Comparison of ENCODE assay signal across 9 cellular contexts in the genomic region with DNA sequence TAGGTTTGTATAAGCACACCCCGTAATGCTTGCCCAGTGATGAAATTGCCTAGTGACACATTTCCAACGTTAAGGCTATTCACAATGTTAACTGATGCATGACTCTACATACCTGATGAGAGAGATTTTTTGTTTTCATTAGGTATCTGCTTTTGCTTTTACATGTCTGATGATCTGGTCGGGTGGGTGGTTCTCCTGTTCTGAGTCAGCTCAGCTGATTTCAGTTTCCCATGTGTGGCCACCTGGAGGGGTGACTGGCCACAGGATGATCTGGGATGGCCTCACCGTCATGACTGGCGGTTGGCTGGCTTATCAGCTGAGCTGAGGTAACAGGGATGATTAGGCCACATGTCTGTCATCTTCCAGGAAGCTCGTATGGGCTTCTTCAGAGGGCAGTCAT. TPM values are rescaled to one million over a fixed set of nuclear protein-coding genes. Genes with fewer than 3 reads are reported as not detected.
DNase-seq lines count a peak whose midpoint lies in the region; ATAC-seq and TF ChIP-seq lines count a peak whose summit lies in the region.
"Had no signal": no experiment of that assay in that cellular context is flagged by ENCODE, and none has a peak within 500 bp of the region (broad histone marks: within the 10 kb centered on the region; RNA-seq: fewer than 3 reads in every experiment).

No MANE protein-coding gene starts in this region.

- TF ChIP-seq CTCF in OCI-LY3 (IDR thresholded peaks at IDR 0.05; ENCODE audit: low read depth, low read length), result no peak

- no peak overlapping the region for H3K4me3 Mint-ChIP-seq in natural killer cell treated with Interleukin-12 subunit alpha and Interleukin-12 subunit beta and Interleukin-15 and Interleukin-18, amount 100 ng/mL, for 72 hours
- H3K4me3 Mint-ChIP-seq: dendritic cell treated with granulocyte-macrophage colony-stimulating factor and Interleukin-4, amounts not matched to agents 40 ng/mL and 50 ng/mL, for 4 days had no signal

- H3K4me3 ChIP-seq in OCI-LY3 (ENCODE audit: low read length) (peak overlapping the region; percentile 0; the same call in 1 of the 2 replicates), H7 (ENCODE audit: insufficient read depth, low read depth, low read length) (no peak overlapping the region)

- H3K4me1 ChIP-seq in OCI-LY3 (ENCODE audit: low read length), result peaks cover 23% of the 10 kb centered on the region

- no peak overlapping the region for H3K9ac ChIP-seq in OCI-LY3 (ENCODE audit: low read length)

- peaks cover 8 to 17% of the 10 kb centered on the region in 2 donors for H3K4me1 Mint-ChIP-seq in natural killer cell treated with Interleukin-12 subunit alpha and Interleukin-12 subunit beta and Interleukin-15 and Interleukin-18, amount 100 ng/mL, for 72 hours (ENCODE audit: low read depth in 2 of 2)

- no peak overlapping the region for H2AFZ ChIP-seq in OCI-LY3 (ENCODE audit: low read depth, low read length)

- H3K9me3 ChIP-seq in OCI-LY3 (ENCODE audit: insufficient read depth, low read length), result no peaks in the 10 kb centered on the region

- H3K9me3 Mint-ChIP-seq in natural killer cell treated with Interleukin-12 subunit alpha and Interleukin-12 subunit beta and Interleukin-15 and Interleukin-18, amount 100 ng/mL, for 72 hours, result no peaks in the 10 kb centered on the region
- H3K9me3 Mint-ChIP-seq: dendritic cell treated with granulocyte-macrophage colony-stimulating factor and Interleukin-4, amounts not matched to agents 40 ng/mL and 50 ng/mL, for 4 days had no signal

- H3K27ac Mint-ChIP-seq in natural killer cell treated with Interleukin-12 subunit alpha and Interleukin-12 subunit beta and Interleukin-15 and Interleukin-18, amount 100 ng/mL, for 72 hours, result peak overlapping the region in 1 of 2 donors; percentile 59
- H3K27ac Mint-ChIP-seq: dendritic cell treated with granulocyte-macrophage colony-stimulating factor and Interleukin-4, amounts not matched to agents 40 ng/mL and 50 ng/mL, for 4 days had no signal

- no peaks in the 10 kb centered on the region for H4K20me1 ChIP-seq in OCI-LY3 (ENCODE audit: insufficient read depth, low read length)

- H3K4me2 ChIP-seq in OCI-LY3 (ENCODE audit: low read length), result peak overlapping the region; percentile 35

- no peaks in the 10 kb centered on the region for H3K36me3 Mint-ChIP-seq in natural killer cell treated with Interleukin-12 subunit alpha and Interleukin-12 subunit beta and Interleukin-15 and Interleukin-18, amount 100 ng/mL, for 72 hours

- H3K27me3 ChIP-seq in OCI-LY3 (ENCODE audit: low read depth, low read length) (no peaks in the 10 kb centered on the region), H7 (ENCODE audit: control insufficient read depth, insufficient read depth, low read length) (no peaks in the 10 kb centered on the region)

- peak; percentile 97 for ATAC-seq in GM18907 (IDR thresholded peaks at IDR 0.05; ENCODE audit: unreplicated experiment)
- ATAC-seq in HG02623 (IDR thresholded peaks at IDR 0.05; ENCODE audit: unreplicated experiment), result peak; percentile 94
- ATAC-seq in natural killer cell treated with Interleukin-12 subunit alpha and Interleukin-12 subunit beta and Interleukin-15 and Interleukin-18, amount 100 ng/mL, for 72 hours, result peak; percentile 84 to 95

- no peak for DNase-seq in natural killer cell treated with Interleukin-12 subunit alpha and Interleukin-12 subunit beta and Interleukin-15 and Interleukin-18, amount 100 ng/mL, for 72 hours (ENCODE audit: low spot score)
- no peak for DNase-seq in hepatic stellate cell (ENCODE audit: low spot score)
- DNase-seq in H7, result no peak
- DNase-seq in NCI-H774 (lab: John Stamatoyannopoulos, UW), result no peak
- no peak for DNase-seq in LoVo (ENCODE audit: low spot score)

- no peaks in the 10 kb centered on the region for H3K79me2 ChIP-seq in OCI-LY3 (ENCODE audit: low read length)

- H3K36me3 ChIP-seq in OCI-LY3 (replicated peaks; ENCODE audit: low read depth, low read length), result no peaks in the 10 kb centered on the region
- H3K36me3 ChIP-seq in H7 (replicated peaks; ENCODE audit: control insufficient read depth, insufficient read depth, low read length), result no peaks in the 10 kb centered on the region

- H3K27me3 Mint-ChIP-seq in natural killer cell treated with Interleukin-12 subunit alpha and Interleukin-12 subunit beta and Interleukin-15 and Interleukin-18, amount 100 ng/mL, for 72 hours, result no peaks in the 10 kb centered on the region
- H3K27me3 Mint-ChIP-seq: dendritic cell treated with granulocyte-macrophage colony-stimulating factor and Interleukin-4, amounts not matched to agents 40 ng/mL and 50 ng/mL, for 4 days had no signal

- H3K27ac ChIP-seq in OCI-LY3 (ENCODE audit: low read length), result no peak overlapping the region

RNA-seq across cellular contexts. Expression of gene ACYP2, which starts 33.8 kb away (rescaled TPM):
- total RNA-seq in natural killer cell treated with Interleukin-12 subunit alpha and Interleukin-12 subunit beta and Interleukin-15 and Interleukin-18, amount 100 ng/mL, for 72 hours, result 1 to 10 TPM; 4.9 to 7.5 TPM
- 3.7 and 5.2 TPM in 2 replicates for total RNA-seq in H7 (2014; rRNA removed; shearing (Covaris generic))
